In the genomic region with DNA sequence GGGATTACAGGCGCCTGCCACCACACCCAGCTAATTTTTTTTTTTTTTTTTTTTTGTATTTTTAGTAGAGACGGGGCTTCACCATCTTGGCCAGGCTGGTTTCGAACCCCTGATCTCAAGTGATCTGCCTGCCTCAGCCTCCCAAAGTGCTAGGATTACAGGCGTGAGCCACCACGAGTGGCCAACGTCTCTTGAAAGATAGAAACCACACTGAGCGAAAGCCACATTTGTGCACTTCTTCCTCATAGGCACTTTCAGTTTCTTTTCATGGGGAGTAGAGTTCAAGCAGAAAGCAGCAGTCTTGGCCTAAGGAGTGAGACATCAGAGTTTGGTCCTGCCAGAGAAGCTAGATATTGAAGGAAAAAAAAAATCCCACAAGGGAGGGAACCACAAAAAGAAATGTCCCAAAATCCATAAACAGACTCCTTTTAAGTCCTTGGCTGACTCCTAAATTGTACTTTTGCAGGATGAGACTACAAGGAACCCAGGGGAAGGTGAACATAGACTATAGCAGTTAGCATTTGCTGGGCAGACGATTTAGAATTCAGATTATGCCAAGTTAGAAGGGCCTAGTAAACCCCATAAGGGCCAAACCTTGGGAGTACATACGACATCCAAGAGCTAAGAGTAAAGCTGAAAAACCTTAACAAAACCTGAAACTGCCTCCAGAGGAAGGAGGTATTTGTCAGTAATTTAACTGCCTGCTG, we compare ENCODE assay signal across 8 cellular contexts. TPM values are rescaled to one million over a fixed set of nuclear protein-coding genes. Genes with fewer than 3 reads are reported as not detected.
DNase-seq lines count a peak whose midpoint lies in the region; ATAC-seq and TF ChIP-seq lines count a peak whose summit lies in the region.

No MANE protein-coding gene starts in this region.

- H3K27me3 ChIP-seq in IMR-90 (ENCODE audit: control insufficient read depth, insufficient read depth, low read length): no peaks in the 10 kb centered on the region
- no peaks in the 10 kb centered on the region for H3K27me3 ChIP-seq in SJCRH30

- peak overlapping the region; percentile 95 for H2BK20ac ChIP-seq in IMR-90 (ENCODE audit: low read depth, low read length)

- CTCF ChIA-PET in IMR-90 (lab: Yijun Ruan, JAX): interaction anchor here (0.6 kb wide), 1 partner anchor 9 kb away, joined by 3 read pairs; no protein-coding TSS in a partner anchor

- peaks cover 6% of the 10 kb centered on the region for H3K9me1 ChIP-seq in IMR-90 (ENCODE audit: insufficient read depth, low read length)

- peak overlapping the region; percentile 98 for H3K4ac ChIP-seq in IMR-90 (ENCODE audit: low read depth, low read length)

- no peak for TF ChIP-seq CTCF in IMR-90 (conservative IDR thresholded peaks at IDR 0.05; ENCODE audit: low read depth, low read length)

- intact Hi-C loops in left ventricle myocardium superior (cut with micrococcal nuclease): no loop called here
- intact Hi-C loops in cardiac septum (cut with DNase I): no loop called here
- intact Hi-C loops in IMR-90 (cut with micrococcal nuclease): no loop called here

- no peak for TF ChIP-seq RAD21 in IMR-90 (IDR thresholded peaks at IDR 0.05; ENCODE audit: low read length)

- H2AK9ac ChIP-seq in IMR-90 (replicated peaks; ENCODE audit: low read depth, low read length, poor library complexity): no peak overlapping the region

- peak overlapping the region; percentile 98 for H3K18ac ChIP-seq in IMR-90 (ENCODE audit: low read depth, low read length)

- peak overlapping the region; percentile 65 for H3K9ac ChIP-seq in IMR-90 (ENCODE audit: low read depth, low read length)

- peak overlapping the region; percentile 98 for H4K91ac ChIP-seq in IMR-90 (ENCODE audit: insufficient read depth, low read depth, low read length)

- peak overlapping the region; percentile 94 for H4K8ac ChIP-seq in IMR-90 (ENCODE audit: low read depth in 2 of 2, low read length in 2 of 2)

- peak overlapping the region; percentile 43 for H2BK15ac ChIP-seq in IMR-90 (ENCODE audit: low read depth, low read length)

- no peak overlapping the region for H3K4me3 ChIP-seq in IMR-90 (ENCODE audit: insufficient read depth, low read depth, low read length)
- no peak overlapping the region for H3K4me3 ChIP-seq in SJCRH30

- H3K4me2 ChIP-seq in IMR-90 (ENCODE audit: low read depth, low read length): no peak overlapping the region

- in situ Hi-C loops in IMR-90 (cut with MboI; ENCODE audit: low sequenced_read_pairs): no loop called here

- BruUV-seq in IMR-90 (replicated peaks; lab: Mats Ljungman, UMichigan): no TSS peak

- H2BK5ac ChIP-seq in IMR-90 (ENCODE audit: low read depth, low read length, poor library complexity, severe bottlenecking): peak overlapping the region; percentile 95

- peak overlapping the region; percentile 97 for H2BK120ac ChIP-seq in IMR-90 (ENCODE audit: low read depth, low read length)

- dilution Hi-C loops in IMR-90 (cut with HindIII; ENCODE audit: low sequenced_read_pairs, unreplicated experiment): no loop called here

- 94% methylated on average over 3 of the region's 9 CpGs; no CpG with 5 or more reads in 1 of the 2 experiments for WGBS in IMR-90 (ENCODE audit: extremely low coverage in 2 of 2, insufficient read length in 1 of 2), 2 experiments

- H3K4me1 ChIP-seq in IMR-90 (ENCODE audit: control insufficient read depth, insufficient read depth, low read length) (peaks cover 21% of the 10 kb centered on the region), SJCRH30 (peaks cover 4% of the 10 kb centered on the region)

- peak overlapping the region; percentile 96 for H3K56ac ChIP-seq in IMR-90 (ENCODE audit: extremely low read depth, insufficient read depth, low read length)

- peak overlapping the region; percentile 50 for H4K5ac ChIP-seq in IMR-90 (ENCODE audit: low read depth, low read length)

- H2AFZ ChIP-seq in IMR-90 (replicated peaks; ENCODE audit: low read length, poor library complexity): no peak overlapping the region

- peak; percentile 52 for ATAC-seq in left ventricle myocardium superior
- no peak for ATAC-seq in IMR-90 (ENCODE audit: low read depth)

- H3K79me1 ChIP-seq in IMR-90 (ENCODE audit: low read depth in 1 of 2, low read length in 2 of 2): peaks cover 13 to 17% of the 10 kb centered on the region in 2 experiments; a peak in 3 of 4 replicates

- H3K9me3 ChIP-seq in IMR-90 (ENCODE audit: control insufficient read depth, insufficient read depth, low read length): no peaks in the 10 kb centered on the region
- no peaks in the 10 kb centered on the region for H3K9me3 ChIP-seq in SJCRH30 (replicated peaks)

- peak overlapping the region; percentile 90 for H3K14ac ChIP-seq in IMR-90 (replicated peaks; ENCODE audit: low read depth, low read length)

- no peaks in the 10 kb centered on the region; the same call in 1 of the 2 replicates for H4K20me1 ChIP-seq in IMR-90 (ENCODE audit: insufficient read depth, low read length)

- POLR2A ChIA-PET in IMR-90 (lab: Charles Lee; ENCODE audit: unreplicated experiment): no interaction called here

- H3K36me3 ChIP-seq in IMR-90 (ENCODE audit: control insufficient read depth, insufficient read depth, low read length): peaks cover 4% of the 10 kb centered on the region
- no peaks in the 10 kb centered on the region for H3K36me3 ChIP-seq in SJCRH30

- H2AK5ac ChIP-seq in IMR-90 (ENCODE audit: low read depth, low read length): peak overlapping the region; percentile 97

- TF ChIP-seq POLR2A in IMR-90 (IDR thresholded peaks at IDR 0.05; ENCODE audit: low read depth, low read length): no peak

- no peak for DNase-seq in left ventricle myocardium superior
- DNase-seq in cardiac septum (ENCODE audit: low spot score): no peak
- no peak for DNase-seq in IMR-90
- DNase-seq in activated effector memory CD4-positive, alpha-beta T cell treated with anti-CD3 and anti-CD28 coated beads, Interleukin-2, amount 50 U/mL, for 16 hours: peak; percentile 72
- peak; percentile 19 to 37 (median 20) for DNase-seq in stimulated activated CD4-positive, alpha-beta T cell treated with anti-CD3 and anti-CD28 coated beads, Interleukin-12 subunit alpha, Interleukin-12 subunit beta, amount 100 ng/mL, for 48 hours (ENCODE audit: low read depth in 2 of 3, low spot score in 1 of 3)
- no peak for DNase-seq in SJCRH30
- no peak for DNase-seq in NCI-H2227 treated with DMSO at 0.1 percent for 48 hours (lab: John Stamatoyannopoulos, UW)
- no peak for DNase-seq in DMS153 treated with DMSO at 0.1 percent for 48 hours (lab: John Stamatoyannopoulos, UW; ENCODE audit: unreplicated experiment)

- H3K27ac ChIP-seq in IMR-90 (ENCODE audit: insufficient read depth, low read length): peak overlapping the region; percentile 99
- no peak overlapping the region for H3K27ac ChIP-seq in SJCRH30

- H3K23ac ChIP-seq in IMR-90 (ENCODE audit: low read depth, low read length): peak overlapping the region; percentile 54

TF ChIP-seq in IMR-90, 13 proteins besides CTCF, POLR2A, EP300 and RAD21:
- TF ChIP-seq USF2 (IDR thresholded peaks at IDR 0.05; ENCODE audit: low read depth, low read length) (no peak), ELK1 (IDR thresholded peaks at IDR 0.05; ENCODE audit: borderline replicate concordance, low read depth, low read length) (no peak), BHLHE40 (IDR thresholded peaks at IDR 0.05; ENCODE audit: low read depth, low read length) (no peak), NFE2L2 (IDR thresholded peaks at IDR 0.05; ENCODE audit: low read depth, low read length) (no peak), CHD1 (IDR thresholded peaks at IDR 0.05; ENCODE audit: low read depth, low read length) (no peak), CEBPB (IDR thresholded peaks at IDR 0.05; ENCODE audit: low read depth, low read length) (no peak), MXI1 (IDR thresholded peaks at IDR 0.05; ENCODE audit: borderline replicate concordance, low read depth, low read length) (no peak), MAZ (IDR thresholded peaks at IDR 0.05; ENCODE audit: borderline replicate concordance, low read depth, low read length) (no peak), FOS (IDR thresholded peaks at IDR 0.05; ENCODE audit: low read depth, low read length) (no peak), RFX5 (IDR thresholded peaks at IDR 0.05; ENCODE audit: low read depth, low read length) (no peak)

RNA-seq across cellular contexts. Expression of gene GLIPR2, which starts 43.9 kb away (rescaled TPM):
- total RNA-seq in left ventricle myocardium superior (5.9 TPM), cardiac septum (6.6 TPM), IMR-90 (2012; rRNA removed) (35.8 and 37.8 TPM in 2 replicates)
- polyA plus RNA-seq in IMR-90 (2012; rRNA removed): 42.7 and 43.3 TPM in 2 replicates
- 34.1 and 37.4 TPM in 2 replicates for polyA plus RNA-seq in IMR-90 (2012; cell fraction: cytosol; rRNA removed)
- polyA plus RNA-seq in IMR-90 (2012; cell fraction: nucleus; rRNA removed; ENCODE audit: low replicate concordance): 14.4 and 29.4 TPM in 2 replicates
- 26.3 and 27.1 TPM in 2 replicates for total RNA-seq in SJCRH30 (2014; rRNA removed; shearing (Covaris generic))

RNA-seq across cellular contexts. Expression of gene RECK, which starts 55.9 kb away (rescaled TPM):
- total RNA-seq in left ventricle myocardium superior (4.5 TPM), cardiac septum (5.8 TPM), IMR-90 (2012; rRNA removed) (23.5 and 27.2 TPM in 2 replicates)
- polyA plus RNA-seq in IMR-90 (2012; rRNA removed): 38.5 and 44.0 TPM in 2 replicates
- polyA plus RNA-seq in IMR-90 (2012; cell fraction: cytosol; rRNA removed): 20.8 and 23.4 TPM in 2 replicates
- 17.3 and 54.7 TPM in 2 replicates for polyA plus RNA-seq in IMR-90 (2012; cell fraction: nucleus; rRNA removed; ENCODE audit: low replicate concordance)
- total RNA-seq in SJCRH30 (2014; rRNA removed; shearing (Covaris generic)): 8.1 and 10.1 TPM in 2 replicates

Comparison
In these comparisons a context has a peak if more than half of its experiments do, and no peak if none do; other contexts are left out.
1. DNase-seq: peak in activated effector memory CD4-positive, alpha-beta T cell treated with anti-CD3 and anti-CD28 coated beads, Interleukin-2, amount 50 U/mL, for 16 hours (single experiment) and stimulated activated CD4-positive, alpha-beta T cell treated with anti-CD3 and anti-CD28 coated beads, Interleukin-12 subunit alpha, Interleukin-12 subunit beta, amount 100 ng/mL, for 48 hours (3 of 3); none in left ventricle myocardium superior (single experiment), cardiac septum (single experiment), IMR-90 (single experiment), SJCRH30 (0 of 2), NCI-H2227 treated with DMSO at 0.1 percent for 48 hours (single experiment) and DMS153 treated with DMSO at 0.1 percent for 48 hours (single experiment).